ENCODE assay signal across 9 cellular contexts in the genomic region with DNA sequence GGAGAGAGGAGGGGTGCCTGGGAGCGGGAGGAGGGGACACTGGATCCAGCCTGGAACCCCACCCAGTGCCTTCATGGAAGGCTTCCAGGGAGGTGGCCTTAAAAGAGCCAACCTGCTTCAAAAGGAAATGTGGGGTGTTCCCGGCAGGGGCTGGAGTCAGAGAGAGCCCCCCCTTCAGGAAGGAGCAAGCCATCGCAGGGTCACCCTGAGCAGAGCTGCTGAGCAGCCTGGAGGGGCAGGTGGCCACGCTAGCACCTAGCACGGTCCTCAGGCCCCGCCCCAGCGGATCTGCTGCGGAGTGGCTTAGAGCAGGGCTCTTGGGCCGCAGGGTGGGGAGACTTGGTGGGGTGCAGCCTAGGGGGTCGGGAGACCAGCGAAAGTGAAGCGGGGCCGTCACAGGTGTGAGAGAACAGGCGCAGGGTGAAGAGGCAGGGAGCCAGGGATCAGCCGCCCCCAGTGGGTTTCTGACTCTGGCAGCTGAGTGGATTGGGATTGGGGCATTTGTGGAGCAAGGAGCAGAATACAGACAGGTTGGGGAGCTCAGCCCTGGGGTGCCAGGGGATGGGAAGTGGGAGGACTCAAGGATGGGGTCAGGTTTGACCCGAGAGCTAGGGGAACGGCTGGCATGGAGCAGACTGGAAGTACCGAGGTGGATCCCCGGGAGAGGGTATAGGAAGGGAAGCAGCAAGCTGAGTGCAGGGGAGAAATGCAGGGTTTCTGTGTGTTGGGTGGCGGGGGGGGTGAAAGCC. TPM values are rescaled to one million over a fixed set of nuclear protein-coding genes. Genes with fewer than 3 reads are reported as not detected.
DNase-seq lines count a peak whose midpoint lies in the region; ATAC-seq and TF ChIP-seq lines count a peak whose summit lies in the region.
"Had no signal": no experiment of that assay in that cellular context is flagged by ENCODE, and none has a peak within 500 bp of the region (broad histone marks: within the 10 kb centered on the region; RNA-seq: fewer than 3 reads in every experiment).

No MANE protein-coding gene starts in this region.

- H3K4me3 ChIP-seq in cardiac muscle cell (no peak overlapping the region), thyroid gland (replicated peaks in 1 of 3) (no peak overlapping the region)

- no peaks in the 10 kb centered on the region for H3K36me3 ChIP-seq in cardiac muscle cell
- H3K36me3 ChIP-seq in thyroid gland = no peaks in the 10 kb centered on the region

- no peaks in the 10 kb centered on the region for H3K9me3 ChIP-seq in cardiac muscle cell (ENCODE audit: low read depth)
- no peaks in the 10 kb centered on the region for H3K9me3 ChIP-seq in thyroid gland

- intact Hi-C loops in activated CD4-positive, alpha-beta T cell treated with anti-CD3 and anti-CD28 coated beads, Interleukin-2, amount 10 ng/mL, durations not matched to agents 24 days and 14 days (cut with micrococcal nuclease) = no loop called here
- intact Hi-C loops in thyroid gland (cut with DNase I) = no loop called here

- no peak for TF ChIP-seq POLR2A in thyroid gland (IDR thresholded peaks at IDR 0.05)

- no peaks in the 10 kb centered on the region for H3K9me3 Mint-ChIP-seq in activated CD4-positive, alpha-beta T cell treated with anti-CD3 and anti-CD28 coated beads, Interleukin-2, amount 10 ng/mL, durations not matched to agents 24 days and 14 days
- H3K9me3 Mint-ChIP-seq in stimulated activated naive CD8-positive, alpha-beta T cell treated with anti-CD3 and anti-CD28 coated beads, Interleukin-15, amount 100 ng/mL, for 72 hours = no peaks in the 10 kb centered on the region
- H3K9me3 Mint-ChIP-seq: activated T-helper 1 cell treated with anti-CD3 and anti-CD28 coated beads, Interleukin-12 subunit alpha, Interleukin-12 subunit beta, Interleukin-2, Interleukin-4 antibody, amounts not matched to agents 30 ng/mL and 10 ng/mL and 1 ng/mL, durations not matched to agents 14 hours and 24 hours and 36 hours had no signal

- in situ Hi-C loops in SK-MEL-5 (cut with HindIII; ENCODE audit: low pct_unique_long_range_greater_than_20kb, low sequenced_read_pairs) = no loop called here

- H3K36me3 Mint-ChIP-seq in activated CD4-positive, alpha-beta T cell treated with anti-CD3 and anti-CD28 coated beads, Interleukin-2, amount 10 ng/mL, durations not matched to agents 24 days and 14 days (ENCODE audit: low read depth) = no peaks in the 10 kb centered on the region

- no peak overlapping the region for H3K4me3 Mint-ChIP-seq in activated CD4-positive, alpha-beta T cell treated with anti-CD3 and anti-CD28 coated beads, Interleukin-2, amount 10 ng/mL, durations not matched to agents 24 days and 14 days
- H3K4me3 Mint-ChIP-seq in stimulated activated naive CD8-positive, alpha-beta T cell treated with anti-CD3 and anti-CD28 coated beads, Interleukin-15, amount 100 ng/mL, for 72 hours = no peak overlapping the region
- H3K4me3 Mint-ChIP-seq: activated T-helper 1 cell treated with anti-CD3 and anti-CD28 coated beads, Interleukin-12 subunit alpha, Interleukin-12 subunit beta, Interleukin-2, Interleukin-4 antibody, amounts not matched to agents 30 ng/mL and 10 ng/mL and 1 ng/mL, durations not matched to agents 14 hours and 24 hours and 36 hours had no signal

- TF ChIP-seq CTCF in cardiac muscle cell (IDR thresholded peaks at IDR 0.05; ENCODE audit: low read depth, low read length) (peak; percentile 32), thyroid gland (IDR thresholded peaks at IDR 0.05) (no peak)

- no peak overlapping the region for H3K27ac ChIP-seq in cardiac muscle cell
- no peak overlapping the region for H3K27ac ChIP-seq in thyroid gland

- WGBS in thyroid gland, 2 donors = 71 to 72% methylated on average over 20 of the region's 20 CpGs

- no peaks in the 10 kb centered on the region for H3K27me3 Mint-ChIP-seq in activated CD4-positive, alpha-beta T cell treated with anti-CD3 and anti-CD28 coated beads, Interleukin-2, amount 10 ng/mL, durations not matched to agents 24 days and 14 days
- H3K27me3 Mint-ChIP-seq in stimulated activated naive CD8-positive, alpha-beta T cell treated with anti-CD3 and anti-CD28 coated beads, Interleukin-15, amount 100 ng/mL, for 72 hours = no peaks in the 10 kb centered on the region

- H3K4me1 ChIP-seq in cardiac muscle cell (ENCODE audit: low read depth) = no peaks in the 10 kb centered on the region
- peaks cover 13 to 27% of the 10 kb centered on the region in 2 donors for H3K4me1 ChIP-seq in thyroid gland

- H3K4me1 Mint-ChIP-seq in activated CD4-positive, alpha-beta T cell treated with anti-CD3 and anti-CD28 coated beads, Interleukin-2, amount 10 ng/mL, durations not matched to agents 24 days and 14 days = peaks cover 3% of the 10 kb centered on the region
- H3K4me1 Mint-ChIP-seq in stimulated activated naive CD8-positive, alpha-beta T cell treated with anti-CD3 and anti-CD28 coated beads, Interleukin-15, amount 100 ng/mL, for 72 hours = peaks cover 6% of the 10 kb centered on the region

- H3K27me3 ChIP-seq in cardiac muscle cell (no peaks in the 10 kb centered on the region), thyroid gland (no peaks in the 10 kb centered on the region)

- peak; percentile 70 for DNase-seq in activated CD4-positive, alpha-beta T cell treated with anti-CD3 and anti-CD28 coated beads, Interleukin-2, amount 10 ng/mL, durations not matched to agents 24 days and 14 days
- no peak for DNase-seq in activated CD4-positive, alpha-beta T cell treated with anti-CD3 and anti-CD28 coated beads for 4 hours
- DNase-seq in SK-MEL-5 (ENCODE audit: low read depth, low spot score) (peak; percentile 26), cardiac muscle cell (ENCODE audit: low read depth in 1 of 2, low spot score in 1 of 2) (peak in 1 of 2 donors; percentile 17), thyroid gland (no peak), NCI-H2107 treated with DMSO at 0.1 percent for 48 hours (lab: John Stamatoyannopoulos, UW; ENCODE audit: unreplicated experiment) (no peak)
- peak in 1 of 2 donors; percentile 35 for DNase-seq in stimulated activated naive CD8-positive, alpha-beta T cell treated with anti-CD3 and anti-CD28 coated beads, Interleukin-15, amount 100 ng/mL, for 72 hours

- no peak overlapping the region for H3K27ac Mint-ChIP-seq in activated CD4-positive, alpha-beta T cell treated with anti-CD3 and anti-CD28 coated beads, Interleukin-2, amount 10 ng/mL, durations not matched to agents 24 days and 14 days
- H3K27ac Mint-ChIP-seq in stimulated activated naive CD8-positive, alpha-beta T cell treated with anti-CD3 and anti-CD28 coated beads, Interleukin-15, amount 100 ng/mL, for 72 hours = no peak overlapping the region
- H3K27ac Mint-ChIP-seq: activated T-helper 1 cell treated with anti-CD3 and anti-CD28 coated beads, Interleukin-12 subunit alpha, Interleukin-12 subunit beta, Interleukin-2, Interleukin-4 antibody, amounts not matched to agents 30 ng/mL and 10 ng/mL and 1 ng/mL, durations not matched to agents 14 hours and 24 hours and 36 hours had no signal

- ATAC-seq in stimulated activated naive CD8-positive, alpha-beta T cell treated with anti-CD3 and anti-CD28 coated beads, Interleukin-15, amount 100 ng/mL, for 72 hours = peak; percentile 52
- no peak for ATAC-seq in GM18867 (IDR thresholded peaks at IDR 0.05; ENCODE audit: unreplicated experiment)

RNA-seq across cellular contexts. Expression of gene LCN2, which starts 1.5 kb away (rescaled TPM):
- not detected in 2 replicates for total RNA-seq in activated CD4-positive, alpha-beta T cell treated with anti-CD3 and anti-CD28 coated beads, Interleukin-2, amount 10 ng/mL, durations not matched to agents 24 days and 14 days
- not detected in 2 replicates for total RNA-seq in SK-MEL-5 (2014; rRNA removed; shearing (Covaris generic))
- polyA plus RNA-seq in SK-MEL-5 (2015; cell fraction: cytosol; rRNA removed) = not detected in 2 replicates
- not detected in 2 replicates for polyA plus RNA-seq in SK-MEL-5 (2015; cell fraction: nucleus; rRNA removed)
- total RNA-seq in cardiac muscle cell (not detected in 2 replicates), thyroid gland (10 to 100 TPM in 1 of 4 donors, 1 to 10 TPM in 2, under 1 TPM in 1; 0.45 to 10.6 (median 2.5) TPM)
- 1.2 TPM in 1 of 2 replicates, not detected in the other for polyA plus RNA-seq in cardiac muscle cell
- total RNA-seq: activated T-helper 1 cell treated with anti-CD3 and anti-CD28 coated beads, Interleukin-12 subunit alpha, Interleukin-12 subunit beta, Interleukin-2, Interleukin-4 antibody, amounts not matched to agents 30 ng/mL and 10 ng/mL and 1 ng/mL, durations not matched to agents 14 hours and 24 hours and 36 hours had no signal

RNA-seq across cellular contexts. Expression of gene BBLN, which starts 9.3 kb away (rescaled TPM):
- total RNA-seq in activated CD4-positive, alpha-beta T cell treated with anti-CD3 and anti-CD28 coated beads, Interleukin-2, amount 10 ng/mL, durations not matched to agents 24 days and 14 days = 89.3 and 91.4 TPM in 2 replicates
- 102 and 133 TPM in 2 replicates for total RNA-seq in SK-MEL-5 (2014; rRNA removed; shearing (Covaris generic))
- polyA plus RNA-seq in SK-MEL-5 (2015; cell fraction: cytosol; rRNA removed) = 161 and 300 TPM in 2 replicates
- 36.6 and 40.7 TPM in 2 replicates for polyA plus RNA-seq in SK-MEL-5 (2015; cell fraction: nucleus; rRNA removed)
- total RNA-seq in cardiac muscle cell (595 and 729 TPM in 2 replicates), thyroid gland (100 to 1,000 TPM in 3 of 4 donors, 10 to 100 TPM in 1; 98.1 to 204 (median 172) TPM)
- polyA plus RNA-seq in cardiac muscle cell = 243 and 262 TPM in 2 replicates

RNA-seq across cellular contexts. Expression of gene PTGES2, which starts 23.2 kb away (rescaled TPM):
- total RNA-seq in activated CD4-positive, alpha-beta T cell treated with anti-CD3 and anti-CD28 coated beads, Interleukin-2, amount 10 ng/mL, durations not matched to agents 24 days and 14 days = 84.6 and 89.8 TPM in 2 replicates
- 122 and 123 TPM in 2 replicates for total RNA-seq in SK-MEL-5 (2014; rRNA removed; shearing (Covaris generic))
- 95.3 and 112 TPM in 2 replicates for polyA plus RNA-seq in SK-MEL-5 (2015; cell fraction: cytosol; rRNA removed)
- 336 and 343 TPM in 2 replicates for polyA plus RNA-seq in SK-MEL-5 (2015; cell fraction: nucleus; rRNA removed)
- total RNA-seq in cardiac muscle cell (132 and 141 TPM in 2 replicates), thyroid gland (100 to 1,000 TPM in 1 of 4 donors, 10 to 100 TPM in 3; 80.0 to 112 (median 88.4) TPM)
- 206 and 240 TPM in 2 replicates for polyA plus RNA-seq in cardiac muscle cell

RNA-seq across cellular contexts. Expression of gene CIZ1, which starts 40.6 kb away (rescaled TPM):
- 142 and 143 TPM in 2 replicates for total RNA-seq in activated CD4-positive, alpha-beta T cell treated with anti-CD3 and anti-CD28 coated beads, Interleukin-2, amount 10 ng/mL, durations not matched to agents 24 days and 14 days
- 19.8 and 24.9 TPM in 2 replicates for total RNA-seq in SK-MEL-5 (2014; rRNA removed; shearing (Covaris generic))
- polyA plus RNA-seq in SK-MEL-5 (2015; cell fraction: cytosol; rRNA removed) = 90.0 and 122 TPM in 2 replicates
- 143 and 175 TPM in 2 replicates for polyA plus RNA-seq in SK-MEL-5 (2015; cell fraction: nucleus; rRNA removed)
- total RNA-seq in cardiac muscle cell (63.1 and 105 TPM in 2 replicates), thyroid gland (10 to 100 TPM; 47.8 to 58.5 (median 52.7) TPM)
- 95.0 and 119 TPM in 2 replicates for polyA plus RNA-seq in cardiac muscle cell

RNA-seq across cellular contexts. Expression of gene DNM1, which starts 52.4 kb away (rescaled TPM):
- total RNA-seq in activated CD4-positive, alpha-beta T cell treated with anti-CD3 and anti-CD28 coated beads, Interleukin-2, amount 10 ng/mL, durations not matched to agents 24 days and 14 days = 0.95 and 1.5 TPM in 2 replicates
- 0.48 and 0.61 TPM in 2 replicates for total RNA-seq in SK-MEL-5 (2014; rRNA removed; shearing (Covaris generic))
- polyA plus RNA-seq in SK-MEL-5 (2015; cell fraction: cytosol; rRNA removed) = 0.85 and 0.98 TPM in 2 replicates
- 5.4 and 6.4 TPM in 2 replicates for polyA plus RNA-seq in SK-MEL-5 (2015; cell fraction: nucleus; rRNA removed)
- 17.6 and 42.3 TPM in 2 replicates for total RNA-seq in cardiac muscle cell
- 24.3 and 47.2 TPM in 2 replicates for polyA plus RNA-seq in cardiac muscle cell
- 1 to 10 TPM; 4.7 to 9.2 (median 5.4) TPM for total RNA-seq in thyroid gland

Comparison
In these comparisons a context has a peak if more than half of its experiments do, and no peak if none do; other contexts are left out.
1. DNase-seq: peak in activated CD4-positive, alpha-beta T cell treated with anti-CD3 and anti-CD28 coated beads, Interleukin-2, amount 10 ng/mL, durations not matched to agents 24 days and 14 days (single experiment) and SK-MEL-5 (single experiment); none in activated CD4-positive, alpha-beta T cell treated with anti-CD3 and anti-CD28 coated beads for 4 hours (0 of 2), thyroid gland (0 of 2) and NCI-H2107 treated with DMSO at 0.1 percent for 48 hours (single experiment).